In the genomic region with DNA sequence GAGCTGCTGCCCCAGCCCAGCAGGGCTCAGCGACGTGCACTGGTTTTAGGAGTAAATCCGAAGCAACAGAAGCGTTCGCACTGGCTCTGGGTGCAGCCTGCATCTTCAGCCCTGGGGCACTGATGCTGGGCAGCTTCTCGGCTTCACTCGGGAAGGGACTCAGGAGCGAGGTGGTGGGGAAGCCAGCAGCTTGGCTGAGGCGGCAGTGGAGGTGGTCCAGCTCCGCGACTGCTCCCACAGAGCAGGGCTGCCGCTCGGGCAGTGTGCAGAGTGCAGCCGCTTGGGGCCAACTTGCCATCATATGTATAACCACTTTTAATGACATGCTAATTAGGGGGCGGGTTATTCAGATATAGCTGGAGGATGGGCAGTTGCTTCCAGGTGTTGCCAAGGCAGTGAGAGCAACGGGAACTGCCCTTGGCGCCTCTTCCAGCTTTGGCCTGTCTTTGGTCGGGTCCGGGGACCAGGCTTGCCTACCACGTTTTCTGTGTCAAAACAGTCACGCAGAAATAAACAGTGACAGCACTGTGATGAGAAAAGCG, we compare ENCODE assay signal across 28 cellular contexts. TPM values are rescaled to one million over a fixed set of nuclear protein-coding genes. Genes with fewer than 3 reads are reported as not detected.
DNase-seq lines count a peak whose midpoint lies in the region; ATAC-seq and TF ChIP-seq lines count a peak whose summit lies in the region.
"Had no signal": no experiment of that assay in that cellular context is flagged by ENCODE, and none has a peak within 500 bp of the region (broad histone marks: within the 10 kb centered on the region; RNA-seq: fewer than 3 reads in every experiment).

No MANE protein-coding gene starts in this region.

- H2AFZ ChIP-seq in Karpas-422 (ENCODE audit: low read length) (no peak overlapping the region), neuronal stem cell (ENCODE audit: low read length) (no peak overlapping the region)

- no CpG with 5 or more reads among the region's 22 CpGs for WGBS in neuronal stem cell (ENCODE audit: extremely low coverage in 2 of 2, insufficient read length in 2 of 2, insufficient replicate concordance in 1 of 2), 2 donors
- WGBS in tibial nerve, 2 donors, result 35 to 50% methylated on average over 16 to 22 of the region's 22 CpGs

- no peaks in the 10 kb centered on the region for H3K9me2 ChIP-seq in Karpas-422 (replicated peaks; ENCODE audit: insufficient read depth, low read length)

- peak overlapping the region; percentile 68 for H3K23ac ChIP-seq in neuronal stem cell (ENCODE audit: low read depth, low read length, poor library complexity)

- H3K9me3 ChIP-seq in Karpas-422 (ENCODE audit: low read length), result no peaks in the 10 kb centered on the region
- peaks cover 4 to 8% of the 10 kb centered on the region in 2 donors for H3K9me3 ChIP-seq in neuronal stem cell (replicated peaks in 1 of 2; ENCODE audit: control insufficient read depth in 2 of 2, insufficient read depth in 1 of 2, low read depth in 1 of 2, low read length in 2 of 2)
- no peaks in the 10 kb centered on the region for H3K9me3 ChIP-seq in tibial nerve
- H3K9me3 ChIP-seq in upper lobe of right lung, result no peaks in the 10 kb centered on the region
- H3K9me3 ChIP-seq: heart left ventricle, thyroid gland had no signal

- DNase-seq in Karpas-422 (peak; percentile 53), astrocyte of the spinal cord (ENCODE audit: low read depth, low spot score) (peak; percentile 24), neuronal stem cell (ENCODE audit: low spot score) (no peak), tibial nerve (ENCODE audit: low spot score in 2 of 2) (no peak), upper lobe of right lung (no peak), GM13976 (ENCODE audit: low spot score) (no peak), GM03348 (ENCODE audit: low spot score) (no peak)
- DNase-seq in stimulated activated CD4-positive, alpha-beta T cell treated with anti-CD3 and anti-CD28 coated beads, Interleukin-2, amount 100 ng/mL, for 24 hours, result no peak
- DNase-seq: activated B cell treated with CpG ODN at 0.5 μM for 24 hours; activated CD4-positive, alpha-beta T cell treated with anti-CD3 and anti-CD28 coated beads, Interleukin-2, amount 50 U/mL, for 48 hours; activated CD8-positive, alpha-beta memory T cell treated with anti-CD3 and anti-CD28 coated beads, Interleukin-2, amount 50 U/mL, for 4 hours; DND-41; HCEC 1CT; heart left ventricle; mammary epithelial cell; NCI-H1092 treated with DMSO at 0.1 percent for 48 hours; NCI-H2029 treated with DMSO at 0.1 percent for 48 hours; NCI-H345; occipital lobe; OCI-M1; stimulated activated CD4-positive, alpha-beta T cell treated with anti-CD3 and anti-CD28 coated beads, Interleukin-12 subunit alpha, Interleukin-12 subunit beta, amount 100 ng/mL, for 4 hours; stimulated activated CD4-positive, alpha-beta T cell treated with anti-CD3 and anti-CD28 coated beads, Interleukin-4, amount 100 ng/mL, for 4 hours; stimulated activated naive CD4-positive, alpha-beta T cell; thyroid gland had no signal

- H3K9ac ChIP-seq in Karpas-422 (ENCODE audit: low read length), result no peak overlapping the region
- no peak overlapping the region for H3K9ac ChIP-seq in neuronal stem cell (ENCODE audit: low read depth, low read length, poor library complexity)
- H3K9ac ChIP-seq: BLaER1 had no signal

- intact Hi-C loops in upper lobe of right lung (cut with DNase I), result no loop called here

- H3K4me1 ChIP-seq in Karpas-422 (ENCODE audit: low read length), result peaks cover 2% of the 10 kb centered on the region
- peaks cover 0 to 3% of the 10 kb centered on the region in 2 donors for H3K4me1 ChIP-seq in neuronal stem cell (ENCODE audit: control insufficient read depth in 2 of 2, insufficient read depth in 1 of 2, low read depth in 1 of 2, low read length in 2 of 2)
- peaks cover 0 to 90% (median 46%) of the 10 kb centered on the region in 4 donors for H3K4me1 ChIP-seq in tibial nerve
- H3K4me1 ChIP-seq in upper lobe of right lung, result peaks cover 28% of the 10 kb centered on the region

- no peak overlapping the region for H3K18ac ChIP-seq in neuronal stem cell (ENCODE audit: low read length)

- peaks cover 6% of the 10 kb centered on the region for H3K79me1 ChIP-seq in neuronal stem cell (ENCODE audit: low read depth, low read length)

- TF ChIP-seq POLR2A in tibial nerve (IDR thresholded peaks at IDR 0.05), result no peak

- peak overlapping the region; percentile 89 for H3K14ac ChIP-seq in neuronal stem cell (ENCODE audit: low read length)

- H3K4me2 ChIP-seq in Karpas-422 (ENCODE audit: low read depth, low read length, poor library complexity, severe bottlenecking) (no peak overlapping the region), neuronal stem cell (ENCODE audit: insufficient read depth, low read length, poor library complexity, severe bottlenecking) (no peak overlapping the region)

- H3K4me3 ChIP-seq in Karpas-422 (ENCODE audit: low read length) (no peak overlapping the region), astrocyte of the spinal cord (ENCODE audit: low read depth, low read length) (no peak overlapping the region), neuronal stem cell (ENCODE audit: low read length in 2 of 2) (no peak overlapping the region), tibial nerve (no peak overlapping the region), upper lobe of right lung (no peak overlapping the region)
- H3K4me3 ChIP-seq: BLaER1, heart left ventricle, thyroid gland had no signal

- peak overlapping the region; percentile 84 for H2BK12ac ChIP-seq in neuronal stem cell (ENCODE audit: low read length)

- ATAC-seq in upper lobe of right lung, result no peak
- ATAC-seq: activated T-helper 17 cell treated with anti-CD3 and anti-CD28 coated beads, Interleukin-2, amount 50 U/mL, for 72 hours; heart left ventricle; Right ventricle myocardium inferior had no signal

- no peak overlapping the region for H3K27ac ChIP-seq in Karpas-422 (ENCODE audit: low read length)
- H3K27ac ChIP-seq in neuronal stem cell (replicated peaks; ENCODE audit: low read length), result no peak overlapping the region
- peak overlapping the region; percentile 25 to 85 (median 62) for H3K27ac ChIP-seq in tibial nerve
- no peak overlapping the region for H3K27ac ChIP-seq in upper lobe of right lung
- H3K27ac ChIP-seq: BLaER1, HL-60, thyroid gland had no signal

- no peak overlapping the region for H4K91ac ChIP-seq in neuronal stem cell (ENCODE audit: low read depth, low read length, poor library complexity)

- H3K4ac ChIP-seq in neuronal stem cell (ENCODE audit: low read length), result no peak overlapping the region

- in situ Hi-C loops in astrocyte of the spinal cord (cut with HindIII; ENCODE audit: low sequenced_read_pairs) (no loop called here), GM13976 (cut with MboI; ENCODE audit: low sequenced_read_pairs, unreplicated experiment) (no loop called here)

- H2BK5ac ChIP-seq in neuronal stem cell (ENCODE audit: low read length), result no peak overlapping the region

- no peak overlapping the region for H2AK5ac ChIP-seq in neuronal stem cell (ENCODE audit: low read depth, low read length)

- no peaks in the 10 kb centered on the region for H3K36me3 ChIP-seq in Karpas-422 (ENCODE audit: insufficient read depth, low read length)
- no peaks in the 10 kb centered on the region for H3K36me3 ChIP-seq in neuronal stem cell (replicated peaks in 1 of 2; ENCODE audit: control insufficient read depth in 2 of 2, insufficient read depth in 2 of 2, low read length in 2 of 2)
- no peaks in the 10 kb centered on the region for H3K36me3 ChIP-seq in tibial nerve
- H3K36me3 ChIP-seq in upper lobe of right lung, result no peaks in the 10 kb centered on the region
- H3K36me3 ChIP-seq: BLaER1, heart left ventricle, thyroid gland had no signal

- no peak for TF ChIP-seq EP300 in tibial nerve (IDR thresholded peaks at IDR 0.05)

- no peak overlapping the region for H2BK15ac ChIP-seq in neuronal stem cell (ENCODE audit: low read length)

- H2BK120ac ChIP-seq in neuronal stem cell (ENCODE audit: low read depth, low read length), result no peak overlapping the region

- H4K8ac ChIP-seq in neuronal stem cell (ENCODE audit: low read depth, low read length), result peak overlapping the region; percentile 17

- H3K27me3 ChIP-seq in Karpas-422 (ENCODE audit: low read length) (no peaks in the 10 kb centered on the region), neuronal stem cell (ENCODE audit: control insufficient read depth in 3 of 3, insufficient read depth in 3 of 3, low read depth in 1 of 3, low read length in 3 of 3) (peaks cover 0 to 7% (median 0%) of the 10 kb centered on the region in 3 experiments), tibial nerve (no peaks in the 10 kb centered on the region), upper lobe of right lung (no peaks in the 10 kb centered on the region)
- H3K27me3 ChIP-seq: heart left ventricle, thyroid gland had no signal

- H3K79me2 ChIP-seq in Karpas-422 (ENCODE audit: low read length), result no peaks in the 10 kb centered on the region

- H4K20me1 ChIP-seq in Karpas-422 (ENCODE audit: insufficient read depth, low read depth, low read length), result no peaks in the 10 kb centered on the region

- no peak for TF ChIP-seq CTCF in astrocyte of the spinal cord (IDR thresholded peaks at IDR 0.05; ENCODE audit: low read depth, low read length)
- no peak for TF ChIP-seq CTCF in tibial nerve (IDR thresholded peaks at IDR 0.05)
- no peak for TF ChIP-seq CTCF in upper lobe of right lung (IDR thresholded peaks at IDR 0.05)
- no peak for TF ChIP-seq CTCF in GM13976 (IDR thresholded peaks at IDR 0.05; ENCODE audit: borderline replicate concordance, control extremely low read depth, extremely low read depth, insufficient read depth, missing control alignments)

RNA-seq across cellular contexts. Expression of gene METRNL, which starts 26.7 kb away (rescaled TPM):
- 1.3 and 2.4 TPM in 2 replicates for total RNA-seq in Karpas-422 (2014; rRNA removed; shearing (Covaris generic); ENCODE audit: low replicate concordance)
- 12.8 TPM for polyA plus RNA-seq in neuronal stem cell (2013, experiment 1 of 2)
- polyA plus RNA-seq in neuronal stem cell (2013, experiment 2 of 2), result 14.7 TPM
- total RNA-seq in tibial nerve, result 100 to 1,000 TPM; 112 to 162 (median 147) TPM
- 79.9 TPM for total RNA-seq in upper lobe of right lung

Comparison
In these comparisons a context has a peak if more than half of its experiments do, and no peak if none do; other contexts are left out.
1. DNase-seq: peak in Karpas-422 (single experiment) and astrocyte of the spinal cord (single experiment); none in neuronal stem cell (single experiment), tibial nerve (0 of 2), upper lobe of right lung (single experiment), stimulated activated CD4-positive, alpha-beta T cell treated with anti-CD3 and anti-CD28 coated beads, Interleukin-2, amount 100 ng/mL, for 24 hours (0 of 2), GM13976 (single experiment) and GM03348 (single experiment).
2. H3K27ac ChIP-seq: peak in tibial nerve (4 of 4); none in Karpas-422 (single experiment), neuronal stem cell (single experiment) and upper lobe of right lung (single experiment).
3. RNA of gene METRNL, which starts 26.7 kb away (total RNA-seq): 112 to 162 TPM in tibial nerve and 79.9 TPM in upper lobe of right lung (single experiment); 1.3 to 2.4 TPM in Karpas-422; every median in the first group is over 10 times any median in the second.